Comparison of ENCODE assay signal across 23 cellular contexts in the genomic region with DNA sequence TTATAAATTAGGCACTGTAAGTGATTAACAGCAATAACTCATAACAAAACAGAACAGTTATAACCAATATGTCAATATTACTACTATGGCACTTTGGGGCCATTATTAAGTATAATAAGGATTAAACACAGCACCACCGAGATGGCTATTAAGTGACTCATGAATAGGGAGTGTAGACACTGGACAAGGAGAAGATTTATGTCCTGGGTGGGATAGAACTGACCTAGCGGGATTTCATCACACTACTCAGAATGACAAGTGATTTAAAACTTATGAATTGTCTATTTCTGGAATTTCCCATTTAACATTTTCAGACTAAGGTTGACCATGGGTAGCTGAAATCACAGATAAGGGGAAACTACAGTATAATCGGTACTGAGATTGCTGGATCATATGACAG.
DNase-seq lines count a peak whose midpoint lies in the region; ATAC-seq, FAIRE-seq and TF ChIP-seq lines count a peak whose summit lies in the region.
"Had no signal": no experiment of that assay in that cellular context is flagged by ENCODE, and none has a peak within 500 bp of the region (broad histone marks: within the 10 kb centered on the region; RNA-seq: fewer than 3 reads in every experiment).

No MANE protein-coding gene starts in this region.

- no peak overlapping the region for H2AK9ac ChIP-seq in IMR-90 (replicated peaks; ENCODE audit: low read depth, low read length, poor library complexity)

- ATAC-seq in IMR-90 (ENCODE audit: low read depth) (no peak), GM12878 (peak; percentile 52), left cardiac atrium (no peak)
- ATAC-seq: activated T-cell treated with anti-CD3 and anti-CD28 coated beads, Interleukin-2, amount 50 U/mL, for 4 hours; naive thymus-derived CD4-positive, alpha-beta T cell had no signal

- H3K18ac ChIP-seq in IMR-90 (ENCODE audit: low read depth, low read length), result no peak overlapping the region

- no peak overlapping the region for H2AK5ac ChIP-seq in IMR-90 (ENCODE audit: low read depth, low read length)

- in situ Hi-C loops in Caki2 (cut with HindIII; ENCODE audit: low pct_unique_long_range_greater_than_20kb, low sequenced_read_pairs) (no loop called here), IMR-90 (cut with MboI; ENCODE audit: low sequenced_read_pairs) (no loop called here), GM12878 (cut with MboI) (no loop called here)

- H3K79me2 ChIP-seq in GM12878 (ENCODE audit: control insufficient read depth, insufficient read depth, low read length), result no peaks in the 10 kb centered on the region

- TF ChIP-seq POLR2A in IMR-90 (IDR thresholded peaks at IDR 0.05; ENCODE audit: low read depth, low read length) (no peak), GM12878 (IDR thresholded peaks at IDR 0.05; ENCODE audit: low read depth, low read length) (no peak)

- whole genome bisulfite sequencing in IMR-90 (ENCODE audit: extremely low coverage in 2 of 2, insufficient read length in 1 of 2), 2 experiments, result no CpG with 5 or more reads among the region's 3 CpGs
- 15% methylated on average over 3 of the region's 3 CpGs for WGBS in GM12878 (ENCODE audit: insufficient coverage, insufficient replicate concordance, low lambda C conversion rate, missing lambda C conversion rate)

- FAIRE-seq in GM12878 (lab: Jason Lieb, UNC), result no peak

- no peak overlapping the region for H2BK15ac ChIP-seq in IMR-90 (ENCODE audit: low read depth, low read length)

- CTCF ChIA-PET in IMR-90 (lab: Yijun Ruan, JAX), result no interaction called here
- CTCF ChIA-PET in GM12878 (lab: Yijun Ruan, JAX), result no interaction called here

- no peak for TF ChIP-seq EP300 in GM12878 (IDR thresholded peaks at IDR 0.05; ENCODE audit: borderline replicate concordance in 1 of 2, control insufficient read depth in 1 of 2, low read depth in 2 of 2, low read length in 2 of 2)

- H3K9ac ChIP-seq in IMR-90 (ENCODE audit: low read depth, low read length) (no peak overlapping the region), GM12878 (ENCODE audit: control insufficient read depth, insufficient read depth, low read length) (no peak overlapping the region)

- H3K79me1 ChIP-seq in IMR-90 (ENCODE audit: low read depth in 1 of 2, low read length in 2 of 2), result no peaks in the 10 kb centered on the region

- peaks cover 4% of the 10 kb centered on the region; the same call in 1 of the 2 replicates for H3K9me1 ChIP-seq in IMR-90 (ENCODE audit: insufficient read depth, low read length)

- no peak overlapping the region for H2BK20ac ChIP-seq in IMR-90 (ENCODE audit: low read depth, low read length)

- RAD21 ChIA-PET in GM12878 (lab: Charles Lee; ENCODE audit: unreplicated experiment), result no interaction called here

- no peak overlapping the region for H4K5ac ChIP-seq in IMR-90 (ENCODE audit: low read depth, low read length)

- intact Hi-C loops in IMR-90 (cut with micrococcal nuclease) (no loop called here), GM12878 (cut with micrococcal nuclease; ENCODE audit: unreplicated experiment) (no loop called here), posterior vena cava (cut with DNase I) (no loop called here), left cardiac atrium (cut with DNase I) (no loop called here)

- H3K23ac ChIP-seq in IMR-90 (ENCODE audit: low read depth, low read length), result no peak overlapping the region

- H3K9me3 ChIP-seq in IMR-90 (ENCODE audit: control insufficient read depth, insufficient read depth, low read length), result no peaks in the 10 kb centered on the region
- no peaks in the 10 kb centered on the region for H3K9me3 ChIP-seq in GM12878 (replicated peaks; ENCODE audit: control insufficient read depth, insufficient read depth, low read length)
- H3K9me3 ChIP-seq: upper lobe of left lung had no signal

- no peak overlapping the region for H3K56ac ChIP-seq in IMR-90 (ENCODE audit: extremely low read depth, insufficient read depth, low read length)

- no TSS peak for BruUV-seq in IMR-90 (replicated peaks; lab: Mats Ljungman, UMichigan)
- BruUV-seq in GM12878 (replicated peaks; lab: Mats Ljungman, UMichigan), result no TSS peak

- DNase-seq in Caki2 (ENCODE audit: low read depth), result peak; percentile 22
- peak; percentile 13 for DNase-seq in IMR-90
- DNase-seq in GM12878 (ENCODE audit: low read depth, low spot score), result no peak
- peak; percentile 63 for DNase-seq in kidney glomerular epithelial cell (lab: John Stamatoyannopoulos, UW)
- DNase-seq in NCI-H345 treated with DMSO at 0.1 percent for 48 hours (lab: John Stamatoyannopoulos, UW; ENCODE audit: unreplicated experiment), result no peak
- DNase-seq in posterior vena cava (ENCODE audit: low spot score), result no peak
- DNase-seq in NCI-H1105 treated with DMSO at 0.1 percent for 48 hours (lab: John Stamatoyannopoulos, UW), result no peak
- DNase-seq in left cardiac atrium, result no peak
- DNase-seq: activated CD4-positive, alpha-beta T cell treated with anti-CD3 and anti-CD28 coated beads for 48 hours; activated T-cell treated with anti-CD3 and anti-CD28 coated beads, Interleukin-2, amount 50 U/mL, for 4 hours; Calu3; effector CD8-positive, alpha-beta T cell; MV-4-11; naive thymus-derived CD4-positive, alpha-beta T cell; NCI-H1694 treated with DMSO at 0.1 percent for 48 hours; NCI-H2171 treated with DMSO at 0.1 percent for 48 hours; NCI-H69; occipital lobe; stimulated activated CD4-positive, alpha-beta T cell treated with anti-CD3 and anti-CD28 coated beads, Interleukin-2, amount 100 ng/mL, for 24 hours; upper lobe of left lung had no signal

- dilution Hi-C loops in IMR-90 (cut with HindIII; ENCODE audit: low sequenced_read_pairs, unreplicated experiment), result no loop called here

- H4K20me1 ChIP-seq in IMR-90 (ENCODE audit: insufficient read depth, low read length) (no peaks in the 10 kb centered on the region), GM12878 (ENCODE audit: control insufficient read depth, insufficient read depth) (no peaks in the 10 kb centered on the region)

- no peak overlapping the region for H3K14ac ChIP-seq in IMR-90 (replicated peaks; ENCODE audit: low read depth, low read length)

- H3K4me2 ChIP-seq in IMR-90 (ENCODE audit: low read depth, low read length) (no peak overlapping the region), GM12878 (ENCODE audit: control insufficient read depth, insufficient read depth) (no peak overlapping the region)

- no peak overlapping the region for H4K91ac ChIP-seq in IMR-90 (ENCODE audit: insufficient read depth, low read depth, low read length)

- no peak for TF ChIP-seq CTCF in IMR-90 (conservative IDR thresholded peaks at IDR 0.05; ENCODE audit: low read depth, low read length)
- no peak for TF ChIP-seq CTCF in GM12878 (IDR thresholded peaks at IDR 0.05 in 2 of 3, conservative IDR thresholded peaks at IDR 0.05 in 1 of 3; ENCODE audit: control insufficient read depth in 2 of 3, extremely low read depth in 1 of 3, insufficient read depth in 1 of 3, low read depth in 3 of 3, low read length in 3 of 3)

- H2AFZ ChIP-seq in IMR-90 (replicated peaks; ENCODE audit: low read length, poor library complexity), result no peak overlapping the region
- no peak overlapping the region for H2AFZ ChIP-seq in GM12878 (ENCODE audit: control insufficient read depth, low read depth, low read length)

- no peak overlapping the region for H2BK120ac ChIP-seq in IMR-90 (ENCODE audit: low read depth, low read length)

- no peak overlapping the region for H2BK5ac ChIP-seq in IMR-90 (ENCODE audit: low read depth, low read length, poor library complexity, severe bottlenecking)

- H3K27ac ChIP-seq in IMR-90 (ENCODE audit: insufficient read depth, low read length), result no peak overlapping the region
- no peak overlapping the region for H3K27ac ChIP-seq in GM12878 (ENCODE audit: control insufficient read depth, insufficient read depth)
- H3K27ac ChIP-seq: C4-2B, skin epidermis, upper lobe of left lung, VCaP had no signal

- H4K8ac ChIP-seq in IMR-90 (ENCODE audit: low read depth in 2 of 2, low read length in 2 of 2), result no peak overlapping the region

- H3K4me1 ChIP-seq in IMR-90 (ENCODE audit: control insufficient read depth, insufficient read depth, low read length), result peaks cover 3% of the 10 kb centered on the region; the same call in 1 of the 2 replicates
- H3K4me1 ChIP-seq in GM12878 (ENCODE audit: control insufficient read depth, insufficient read depth, low read length), result no peaks in the 10 kb centered on the region
- H3K4me1 ChIP-seq: upper lobe of left lung had no signal

- H3K4ac ChIP-seq in IMR-90 (ENCODE audit: low read depth, low read length), result no peak overlapping the region

- SMC1A ChIA-PET in GM12878 (lab: Charles Lee; ENCODE audit: uncharacterized antibody, unreplicated experiment), result no interaction called here

- H3K36me3 ChIP-seq in IMR-90 (ENCODE audit: control insufficient read depth, insufficient read depth, low read length), result no peaks in the 10 kb centered on the region
- no peaks in the 10 kb centered on the region for H3K36me3 ChIP-seq in GM12878 (ENCODE audit: control insufficient read depth in 2 of 2, insufficient read depth in 2 of 2, low read length in 1 of 2)
- H3K36me3 ChIP-seq: upper lobe of left lung had no signal

- H3K4me3 ChIP-seq in IMR-90 (ENCODE audit: insufficient read depth, low read depth, low read length) (no peak overlapping the region), GM12878 (no peak overlapping the region)
- H3K4me3 ChIP-seq: skin epidermis, upper lobe of left lung had no signal

- POLR2A ChIA-PET in IMR-90 (lab: Charles Lee; ENCODE audit: unreplicated experiment), result no interaction called here
- POLR2A ChIA-PET in GM12878 (lab: Charles Lee), result no interaction called here

- TF ChIP-seq RAD21 in IMR-90 (IDR thresholded peaks at IDR 0.05; ENCODE audit: low read length) (no peak), GM12878 (IDR thresholded peaks at IDR 0.05; ENCODE audit: insufficient read depth, low read depth, low read length) (no peak)

- peaks cover 3% of the 10 kb centered on the region; the same call in 1 of the 2 replicates for H3K27me3 ChIP-seq in IMR-90 (ENCODE audit: control insufficient read depth, insufficient read depth, low read length)
- H3K27me3 ChIP-seq in GM12878 (replicated peaks in 1 of 2; ENCODE audit: control insufficient read depth in 2 of 2, insufficient read depth in 2 of 2, low read length in 1 of 2), result no peaks in the 10 kb centered on the region
- H3K27me3 ChIP-seq: upper lobe of left lung had no signal

TF ChIP-seq in IMR-90, 13 proteins besides CTCF, POLR2A, EP300 and RAD21 (continues in another document):
- TF ChIP-seq CHD1 (IDR thresholded peaks at IDR 0.05; ENCODE audit: low read depth, low read length) (no peak), BHLHE40 (IDR thresholded peaks at IDR 0.05; ENCODE audit: low read depth, low read length) (no peak), NFE2L2 (IDR thresholded peaks at IDR 0.05; ENCODE audit: low read depth, low read length) (no peak)

TF ChIP-seq in GM12878, 131 proteins besides CTCF, POLR2A, EP300 and RAD21 (continues in another document):
- TF ChIP-seq CREM (IDR thresholded peaks at IDR 0.05; ENCODE audit: low read depth) (no peak), BHLHE40 (IDR thresholded peaks at IDR 0.05; ENCODE audit: borderline replicate concordance in 1 of 2, low read depth in 2 of 2, low read length in 1 of 2) (no peak), TCF12 (IDR thresholded peaks at IDR 0.05; ENCODE audit: low read depth, low read length) (no peak)

Comparison
In these comparisons a context has a peak if more than half of its experiments do, and no peak if none do; other contexts are left out.
1. DNase-seq: peak in Caki2 (single experiment), IMR-90 (single experiment) and kidney glomerular epithelial cell (single experiment); none in GM12878 (single experiment), NCI-H345 treated with DMSO at 0.1 percent for 48 hours (single experiment), posterior vena cava (single experiment), NCI-H1105 treated with DMSO at 0.1 percent for 48 hours (single experiment) and left cardiac atrium (single experiment).